ENCODE assay signal across 8 cellular contexts in the genomic region with DNA sequence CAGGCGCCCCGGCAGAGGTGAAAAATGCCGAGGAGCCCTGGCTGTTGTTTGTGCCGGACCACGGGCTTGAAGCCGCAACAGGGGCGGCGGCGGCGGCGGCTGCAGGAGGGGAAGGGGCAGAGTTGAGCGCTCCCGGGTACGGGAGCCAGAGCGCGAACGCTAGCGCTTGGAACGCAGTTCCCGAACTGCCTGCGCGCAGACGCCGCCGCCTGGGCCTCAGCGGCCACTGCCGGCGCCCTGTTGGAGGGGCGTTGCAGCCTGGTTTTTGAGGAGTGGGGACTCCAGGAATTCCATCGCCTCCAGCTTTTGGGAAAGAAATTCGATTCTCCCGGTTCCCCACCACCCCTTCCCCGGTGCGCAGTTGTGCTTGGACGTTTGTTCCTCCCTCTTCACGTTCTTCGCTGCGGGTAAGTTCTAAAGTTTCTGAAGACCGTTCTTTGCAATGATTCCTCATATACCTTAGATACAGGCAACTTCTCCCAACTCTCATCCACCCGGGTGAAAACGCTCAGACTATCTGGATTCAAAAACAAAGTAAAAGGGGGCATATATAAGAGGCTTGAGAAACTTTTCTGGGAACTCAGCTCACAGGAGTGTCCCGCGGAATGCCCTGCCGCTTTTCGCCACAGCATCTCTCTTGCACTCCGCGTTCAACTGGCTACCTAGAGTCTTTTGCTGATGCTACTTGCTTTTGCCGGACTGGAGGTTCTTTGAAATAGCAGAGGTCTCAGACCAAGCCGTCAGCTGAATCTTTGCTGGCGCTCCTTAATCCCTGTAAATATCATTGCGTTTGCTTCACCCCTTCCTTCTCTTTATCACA. TPM values are rescaled to one million over a fixed set of nuclear protein-coding genes. Genes with fewer than 3 reads are reported as not detected.
DNase-seq lines count a peak whose midpoint lies in the region; FAIRE-seq and TF ChIP-seq lines count a peak whose summit lies in the region.

No MANE protein-coding gene starts in this region.

- FAIRE-seq in GM12891 (lab: Jason Lieb, UNC), result no peak

- peak overlapping the region; percentile 85 for H3K27ac ChIP-seq in suprapubic skin

- H3K4me3 Mint-ChIP-seq in HFFc6, result peak overlapping the region; percentile 93
- peak overlapping the region; percentile 83 for H3K4me3 Mint-ChIP-seq in T-helper 2 cell treated with Interferon-gamma antibody and Interleukin-4, amounts not matched to agents 5 μg/mL and 100 μg/mL, for 36 hours

- no peak for TF ChIP-seq EP300 in suprapubic skin (IDR thresholded peaks at IDR 0.05)

- DNase-seq in DMS114 treated with DMSO at 0.1 percent for 48 hours (lab: John Stamatoyannopoulos, UW; ENCODE audit: unreplicated experiment) (peak; percentile 15), HFFc6 (peak; percentile 23), medulla oblongata (ENCODE audit: extremely low spot score) (peak; percentile 69), suprapubic skin (ENCODE audit: low spot score in 2 of 2) (peak in 1 of 2 donors; percentile 60), GM12891 (ENCODE audit: insufficient read length, low spot score) (no peak), SKM-1 (lab: John Stamatoyannopoulos, UW; ENCODE audit: unreplicated experiment) (no peak)
- DNase-seq in T-helper 2 cell treated with Interferon-gamma antibody and Interleukin-4, amounts not matched to agents 5 μg/mL and 100 μg/mL, for 36 hours (ENCODE audit: low spot score), result peak; percentile 11

- peaks cover 36% of the 10 kb centered on the region for H3K36me3 Mint-ChIP-seq in HFFc6 (ENCODE audit: low read depth)
- no peaks in the 10 kb centered on the region for H3K36me3 Mint-ChIP-seq in T-helper 2 cell treated with Interferon-gamma antibody and Interleukin-4, amounts not matched to agents 5 μg/mL and 100 μg/mL, for 36 hours (ENCODE audit: low read depth)

- TF ChIP-seq CTCF in HFFc6 (IDR thresholded peaks at IDR 0.05), result peak; percentile 25
- no peak for TF ChIP-seq CTCF in suprapubic skin (IDR thresholded peaks at IDR 0.05)

- no peaks in the 10 kb centered on the region for H3K36me3 ChIP-seq in endocrine pancreas (ENCODE audit: control insufficient read depth, insufficient read depth, low read length)
- no peaks in the 10 kb centered on the region for H3K36me3 ChIP-seq in suprapubic skin

- H3K27ac Mint-ChIP-seq in HFFc6, result peak overlapping the region; percentile 88
- H3K27ac Mint-ChIP-seq in T-helper 2 cell treated with Interferon-gamma antibody and Interleukin-4, amounts not matched to agents 5 μg/mL and 100 μg/mL, for 36 hours, result no peak overlapping the region

- peaks cover 4% of the 10 kb centered on the region; the same call in 1 of the 2 replicates for H3K27me3 Mint-ChIP-seq in HFFc6 (ENCODE audit: insufficient read depth)
- H3K27me3 Mint-ChIP-seq in T-helper 2 cell treated with Interferon-gamma antibody and Interleukin-4, amounts not matched to agents 5 μg/mL and 100 μg/mL, for 36 hours (ENCODE audit: low read depth), result peaks cover 50% of the 10 kb centered on the region

- H3K9ac ChIP-seq in endocrine pancreas (ENCODE audit: control insufficient read depth, insufficient read depth, low read length), result peak overlapping the region; percentile 72

- H3K4me3 ChIP-seq in endocrine pancreas (ENCODE audit: control insufficient read depth, insufficient read depth, low read length), result peak overlapping the region; percentile 82
- H3K4me3 ChIP-seq in suprapubic skin, result peak overlapping the region; percentile 73

- no peaks in the 10 kb centered on the region for H3K9me3 ChIP-seq in endocrine pancreas (ENCODE audit: control insufficient read depth, low read length)
- no peaks in the 10 kb centered on the region for H3K9me3 ChIP-seq in suprapubic skin

- WGBS in suprapubic skin, result 0% methylated on average over 50 of the region's 51 CpGs

- H3K9me3 Mint-ChIP-seq in HFFc6, result peaks cover 2% of the 10 kb centered on the region
- H3K9me3 Mint-ChIP-seq in T-helper 2 cell treated with Interferon-gamma antibody and Interleukin-4, amounts not matched to agents 5 μg/mL and 100 μg/mL, for 36 hours, result no peaks in the 10 kb centered on the region

- H3K27me3 ChIP-seq in endocrine pancreas (ENCODE audit: control insufficient read depth, insufficient read depth, low read length), result no peaks in the 10 kb centered on the region
- peaks cover 15% of the 10 kb centered on the region for H3K27me3 ChIP-seq in suprapubic skin

- no peak for TF ChIP-seq POLR2A in suprapubic skin (IDR thresholded peaks at IDR 0.05)
- TF ChIP-seq POLR2A in GM12891 (IDR thresholded peaks at IDR 0.05; ENCODE audit: low read depth, low read length), result no peak

- peaks cover 54% of the 10 kb centered on the region for H3K4me1 Mint-ChIP-seq in HFFc6 (ENCODE audit: low read depth)
- peaks cover 22% of the 10 kb centered on the region for H3K4me1 Mint-ChIP-seq in T-helper 2 cell treated with Interferon-gamma antibody and Interleukin-4, amounts not matched to agents 5 μg/mL and 100 μg/mL, for 36 hours (ENCODE audit: low read depth)

- H3K4me1 ChIP-seq in endocrine pancreas (ENCODE audit: control insufficient read depth, insufficient read depth, low read length) (no peaks in the 10 kb centered on the region), suprapubic skin (peaks cover 37% of the 10 kb centered on the region)

TF ChIP-seq in GM12891, 5 proteins besides CTCF, POLR2A, EP300 and RAD21:
- TF ChIP-seq SPI1 (IDR thresholded peaks at IDR 0.05; ENCODE audit: low read depth, low read length) (no peak), POU2F2 (IDR thresholded peaks at IDR 0.05; ENCODE audit: low read depth, low read length) (no peak), POLR2AphosphoS5 (IDR thresholded peaks at IDR 0.05; ENCODE audit: low read depth, low read length) (no peak), PAX5 (IDR thresholded peaks at IDR 0.05; ENCODE audit: insufficient read depth, low read length, severe bottlenecking) (no peak), TAF1 (IDR thresholded peaks at IDR 0.05; ENCODE audit: low read depth, low read length) (no peak)
TF ChIP-seq in GM12891: peak in this region for 0.

RNA-seq across cellular contexts. Expression of gene FAT4, which starts 1.0 kb away (rescaled TPM):
- total RNA-seq in HFFc6 (2021; fragmentation: NEBNext Ultra II Directional; extraction: Animal tissue kit (Norgen Biotek cat#: 25700)), result 10 to 100 TPM; 11.1 to 18.4 (median 12.8) TPM
- 1 to 10 TPM; 2.2 to 5.4 (median 3.7) TPM for total RNA-seq in suprapubic skin
- polyA plus RNA-seq in GM12891 (2012; ENCODE audit: low read depth, missing spikeins), result not detected

Comparison
In these comparisons a context has a peak if more than half of its experiments do, and no peak if none do; other contexts are left out.
1. DNase-seq: peak in DMS114 treated with DMSO at 0.1 percent for 48 hours (single experiment), HFFc6 (single experiment), T-helper 2 cell treated with Interferon-gamma antibody and Interleukin-4, amounts not matched to agents 5 μg/mL and 100 μg/mL, for 36 hours (single experiment) and medulla oblongata (single experiment); none in GM12891 (single experiment) and SKM-1 (single experiment).